27 cellular contexts compared by ENCODE assay signal in the genomic region with DNA sequence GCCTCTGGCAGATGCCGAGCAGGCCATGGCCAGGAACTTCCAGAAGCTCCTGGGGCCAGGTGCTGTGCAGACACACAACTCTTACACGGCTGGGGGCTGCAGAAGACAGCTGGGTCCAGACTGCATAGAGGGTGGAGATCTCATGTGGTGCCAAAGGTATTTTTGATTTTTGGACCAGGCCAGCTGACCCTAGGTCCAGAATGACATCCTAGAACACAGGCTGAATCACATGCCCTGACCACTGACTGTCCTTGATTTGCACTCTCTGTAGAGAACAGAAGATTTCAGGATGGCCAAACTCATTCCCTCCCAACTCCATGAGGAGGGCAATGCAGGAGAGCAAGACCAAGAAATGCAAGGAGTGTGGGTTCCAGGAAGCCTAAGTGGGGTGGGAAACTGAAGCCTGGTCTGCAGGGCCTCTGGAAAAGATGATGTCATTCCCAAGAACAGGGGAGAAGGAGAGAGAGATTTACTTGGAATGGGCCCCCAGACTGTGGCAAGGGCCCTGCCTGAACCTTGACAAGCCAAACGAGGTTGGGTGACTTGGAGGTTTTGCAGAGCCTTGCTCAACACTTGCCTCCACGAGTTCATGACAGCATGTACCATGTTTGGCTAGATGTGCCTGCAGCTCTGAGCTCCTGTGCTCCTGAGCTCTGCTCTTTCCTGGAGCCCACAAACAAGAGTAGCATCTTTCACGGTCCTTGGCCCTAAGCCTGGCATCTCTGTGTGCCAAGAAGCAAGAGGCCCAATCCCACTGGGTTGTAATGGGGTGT. TPM values are rescaled to one million over a fixed set of nuclear protein-coding genes. Genes with fewer than 3 reads are reported as not detected.
DNase-seq lines count a peak whose midpoint lies in the region; ATAC-seq, FAIRE-seq and TF ChIP-seq lines count a peak whose summit lies in the region.
"Had no signal": no experiment of that assay in that cellular context is flagged by ENCODE, and none has a peak within 500 bp of the region (broad histone marks: within the 10 kb centered on the region; RNA-seq: fewer than 3 reads in every experiment).

No MANE protein-coding gene starts in this region.

- peak overlapping the region; percentile 5 for H2AFZ ChIP-seq in IMR-90 (replicated peaks; ENCODE audit: low read length, poor library complexity)
- H2AFZ ChIP-seq in K562 (ENCODE audit: low read depth, low read length): no peak overlapping the region
- H2AFZ ChIP-seq in mesenchymal stem cell (ENCODE audit: low read depth, low read length): no peak overlapping the region
- H2AFZ ChIP-seq: PC-9 had no signal

- no peaks in the 10 kb centered on the region for H3K36me3 ChIP-seq in IMR-90 (ENCODE audit: control insufficient read depth, insufficient read depth, low read length)
- no peaks in the 10 kb centered on the region for H3K36me3 ChIP-seq in K562 (ENCODE audit: control insufficient read depth, insufficient read depth, low read length)
- H3K36me3 ChIP-seq in mesenchymal stem cell (ENCODE audit: control insufficient read depth in 1 of 2, insufficient read depth in 2 of 2, low read depth in 1 of 2, low read length in 2 of 2): no peaks in the 10 kb centered on the region
- H3K36me3 ChIP-seq in A673 (ENCODE audit: insufficient read depth, low read length, poor library complexity, severe bottlenecking): no peaks in the 10 kb centered on the region

- in situ Hi-C loops in IMR-90 (cut with MboI; ENCODE audit: low sequenced_read_pairs): no loop called here
- in situ Hi-C loops in K562 (cut with MboI): loop anchor here (5.0 kb wide), 1 partner anchor 71 kb away; no protein-coding TSS in a partner anchor

- no peaks in the 10 kb centered on the region; the same call in 1 of the 2 replicates for H3K27me3 ChIP-seq in IMR-90 (ENCODE audit: control insufficient read depth, insufficient read depth, low read length)
- H3K27me3 ChIP-seq in K562 (ENCODE audit: control insufficient read depth in 2 of 2, insufficient read depth in 2 of 2, low read length in 2 of 2): peaks cover 5 to 41% of the 10 kb centered on the region in 2 experiments; a peak in 2 of 5 replicates
- H3K27me3 ChIP-seq in mesenchymal stem cell (ENCODE audit: control insufficient read depth in 1 of 2, insufficient read depth in 1 of 2, low read length in 2 of 2): no peaks in the 10 kb centered on the region
- H3K27me3 ChIP-seq in A673 (replicated peaks; ENCODE audit: insufficient read depth, low read depth, low read length, poor library complexity): no peaks in the 10 kb centered on the region

- POLR2A ChIA-PET in IMR-90 (lab: Charles Lee; ENCODE audit: unreplicated experiment): no interaction called here
- POLR2A ChIA-PET in K562 (lab: Yijun Ruan, JAX): no interaction called here
- POLR2A ChIA-PET in A673 (lab: Charles Lee; ENCODE audit: low non-redundant PET): no interaction called here

- no peaks in the 10 kb centered on the region for H3K9me3 ChIP-seq in IMR-90 (ENCODE audit: control insufficient read depth, insufficient read depth, low read length)
- no peaks in the 10 kb centered on the region for H3K9me3 ChIP-seq in K562 (replicated peaks; ENCODE audit: control insufficient read depth, insufficient read depth, low read depth, low read length)
- H3K9me3 ChIP-seq in mesenchymal stem cell (ENCODE audit: control insufficient read depth, low read length): no peaks in the 10 kb centered on the region
- no peaks in the 10 kb centered on the region for H3K9me3 ChIP-seq in A673 (ENCODE audit: low read depth, low read length, poor library complexity, severe bottlenecking)

- H4K5ac ChIP-seq in IMR-90 (ENCODE audit: low read depth, low read length): no peak overlapping the region

- intact Hi-C loops in IMR-90 (cut with micrococcal nuclease) (no loop called here), K562 (cut with micrococcal nuclease) (no loop called here), A673 (cut with micrococcal nuclease; ENCODE audit: unreplicated experiment) (no loop called here)

- H3K14ac ChIP-seq in IMR-90 (replicated peaks; ENCODE audit: low read depth, low read length) (0 out of 2 replicates have a peak overlapping the region, but pooled peaks have one; percentile 18), mesenchymal stem cell (ENCODE audit: low read length in 2 of 2) (peak overlapping the region in 1 of 2 experiments; percentile 66)

- WGBS in IMR-90 (ENCODE audit: extremely low coverage in 2 of 2, insufficient read length in 1 of 2), 2 experiments: 39% methylated on average over 3 of the region's 5 CpGs; no CpG with 5 or more reads in 1 of the 2 experiments
- 2% methylated on average over 5 of the region's 5 CpGs for WGBS in K562 (ENCODE audit: insufficient coverage, low coverage, missing lambda C conversion rate)
- WGBS in mesenchymal stem cell: 75% methylated on average over 5 of the region's 5 CpGs

- no peak for ATAC-seq in IMR-90 (ENCODE audit: low read depth)
- ATAC-seq in K562: no peak
- no peak for ATAC-seq in HG03045 (IDR thresholded peaks at IDR 0.05; ENCODE audit: unreplicated experiment)
- ATAC-seq in HG02885 (IDR thresholded peaks at IDR 0.05; ENCODE audit: poor library complexity, unreplicated experiment): no peak
- ATAC-seq in GM18868 (IDR thresholded peaks at IDR 0.05; ENCODE audit: unreplicated experiment): no peak
- ATAC-seq: CD8-positive, alpha-beta T cell had no signal

- H2AK5ac ChIP-seq in IMR-90 (ENCODE audit: low read depth, low read length) (no peak overlapping the region), mesenchymal stem cell (ENCODE audit: low read length, severe bottlenecking) (no peak overlapping the region)

- H2BK20ac ChIP-seq in IMR-90 (ENCODE audit: low read depth, low read length): no peak overlapping the region

- H2AK9ac ChIP-seq in IMR-90 (replicated peaks; ENCODE audit: low read depth, low read length, poor library complexity): no peak overlapping the region

- dilution Hi-C loops in IMR-90 (cut with HindIII; ENCODE audit: low sequenced_read_pairs, unreplicated experiment): no loop called here

- H3K4ac ChIP-seq in IMR-90 (ENCODE audit: low read depth, low read length) (no peak overlapping the region), mesenchymal stem cell (ENCODE audit: low read depth in 1 of 2, low read length in 2 of 2) (no peak overlapping the region)

- H4K20me1 ChIP-seq in IMR-90 (ENCODE audit: insufficient read depth, low read length) (no peaks in the 10 kb centered on the region), K562 (replicated peaks; ENCODE audit: control insufficient read depth, insufficient read depth, low read length) (no peaks in the 10 kb centered on the region; the same call in 1 of the 2 replicates)

- H3K4me2 ChIP-seq in IMR-90 (ENCODE audit: low read depth, low read length) (no peak overlapping the region), K562 (ENCODE audit: insufficient read depth, low read length) (no peak overlapping the region), mesenchymal stem cell (ENCODE audit: low read length, poor library complexity, severe bottlenecking) (no peak overlapping the region)
- H3K4me2 ChIP-seq: PC-9 had no signal

- H3K23ac ChIP-seq in IMR-90 (ENCODE audit: low read depth, low read length) (no peak overlapping the region), mesenchymal stem cell (ENCODE audit: low read length in 2 of 2) (no peak overlapping the region)

- H3K4me1 ChIP-seq in IMR-90 (ENCODE audit: control insufficient read depth, insufficient read depth, low read length) (peaks cover 5% of the 10 kb centered on the region), K562 (replicated peaks in 1 of 2; ENCODE audit: control insufficient read depth in 2 of 2, insufficient read depth in 2 of 2, low read length in 2 of 2) (peaks cover 0 to 7% of the 10 kb centered on the region in 2 experiments; a peak in 3 of 5 replicates), mesenchymal stem cell (ENCODE audit: control insufficient read depth, insufficient read depth, low read depth, low read length) (peaks cover 16% of the 10 kb centered on the region), A673 (ENCODE audit: insufficient read depth, low read length, poor library complexity, severe bottlenecking) (no peaks in the 10 kb centered on the region)

- DNase-seq in IMR-90: no peak
- no peak for DNase-seq in K562 (ENCODE audit: extremely low read depth in 1 of 4, low spot score in 3 of 4)
- DNase-seq in mesenchymal stem cell: no peak
- DNase-seq in A673 (ENCODE audit: low spot score): no peak
- DNase-seq: ACHN; C1 segment of cervical spinal cord; CD8-positive, alpha-beta T cell; H7; HFFc6; NCI-H1092; NCI-H146; NCI-H2029 treated with DMSO at 0.1 percent for 48 hours; NCI-H226; NCI-H510A treated with DMSO at 0.1 percent for 48 hours; NCI-H748 treated with DMSO at 0.1 percent for 48 hours; PC-9; RPMI8226; SHP77 treated with DMSO at 0.1 percent for 48 hours; SW 1271 had no signal

- no peak overlapping the region for H3K18ac ChIP-seq in IMR-90 (ENCODE audit: low read depth, low read length)
- H3K18ac ChIP-seq in mesenchymal stem cell (ENCODE audit: low read depth in 1 of 2, low read length in 2 of 2): peak overlapping the region; percentile 26 to 68

- no peak overlapping the region for H4K8ac ChIP-seq in IMR-90 (ENCODE audit: low read depth in 2 of 2, low read length in 2 of 2)
- peak overlapping the region; percentile 27 for H4K8ac ChIP-seq in mesenchymal stem cell (ENCODE audit: low read length)

- H2BK12ac ChIP-seq in mesenchymal stem cell (ENCODE audit: low read length in 2 of 2): peak overlapping the region; percentile 2 to 85

- H3K79me2 ChIP-seq in K562 (ENCODE audit: control insufficient read depth, insufficient read depth, low read length): no peaks in the 10 kb centered on the region

- no peak for TF ChIP-seq EP300 in K562 (IDR thresholded peaks at IDR 0.05; ENCODE audit: low read length)

- H3K9me1 ChIP-seq in IMR-90 (ENCODE audit: insufficient read depth, low read length) (peaks cover 8% of the 10 kb centered on the region), K562 (ENCODE audit: control insufficient read depth, insufficient read depth, low read length) (no peaks in the 10 kb centered on the region)

- H2BK120ac ChIP-seq in IMR-90 (ENCODE audit: low read depth, low read length) (no peak overlapping the region; the same call in 1 of the 2 replicates), mesenchymal stem cell (ENCODE audit: low read depth, low read length) (no peak overlapping the region)

- CTCF ChIA-PET in IMR-90 (lab: Yijun Ruan, JAX): interaction anchor here (1.0 kb wide), 1 partner anchor 9 kb away, joined by 3 read pairs; no protein-coding TSS in a partner anchor
- CTCF ChIA-PET in K562 (lab: Yijun Ruan, JAX; ENCODE audit: low intra/inter-chr PET ratio): no interaction called here
- CTCF ChIA-PET in A673 (lab: Charles Lee): no interaction called here

- H3K56ac ChIP-seq in IMR-90 (ENCODE audit: extremely low read depth, insufficient read depth, low read length): no peak overlapping the region

- H3K4me3 ChIP-seq in IMR-90 (ENCODE audit: insufficient read depth, low read depth, low read length) (no peak overlapping the region), K562 (no peak overlapping the region), mesenchymal stem cell (ENCODE audit: insufficient read depth in 1 of 2, low read depth in 1 of 2, low read length in 2 of 2) (no peak overlapping the region), skin epidermis (no peak overlapping the region), A673 (ENCODE audit: low read depth, low read length, poor library complexity, severe bottlenecking) (no peak overlapping the region)
- H3K4me3 ChIP-seq: PC-9, SK-N-MC had no signal

- no peak overlapping the region for H2BK5ac ChIP-seq in IMR-90 (ENCODE audit: low read depth, low read length, poor library complexity, severe bottlenecking)
- no peak overlapping the region for H2BK5ac ChIP-seq in mesenchymal stem cell (ENCODE audit: low read depth, low read length, poor library complexity, severe bottlenecking)

- TF ChIP-seq CTCF in IMR-90 (conservative IDR thresholded peaks at IDR 0.05; ENCODE audit: low read depth, low read length) (no peak), K562 (IDR thresholded peaks at IDR 0.05 in 2 of 3, conservative IDR thresholded peaks at IDR 0.05 in 1 of 3; ENCODE audit: insufficient read depth in 2 of 3, low read depth in 1 of 3, low read length in 3 of 3) (no peak), A673 (conservative IDR thresholded peaks at IDR 0.05; ENCODE audit: low read depth, low read length) (no peak)

- no peak for TF ChIP-seq RAD21 in IMR-90 (IDR thresholded peaks at IDR 0.05; ENCODE audit: low read length)
- TF ChIP-seq RAD21 in K562 (CRISPR knock-in tag; conservative IDR thresholded peaks at IDR 0.05 in 1 of 2, IDR thresholded peaks at IDR 0.05 in 1 of 2): no peak

- BruUV-seq in IMR-90 (replicated peaks; lab: Mats Ljungman, UMichigan): no TSS peak
- no TSS peak for BruUV-seq in K562 (replicated peaks; lab: Mats Ljungman, UMichigan)
- BruUV-seq in A673 (replicated peaks; lab: Mats Ljungman, UMichigan): no TSS peak

- no peaks in the 10 kb centered on the region for H3K79me1 ChIP-seq in IMR-90 (ENCODE audit: low read depth in 1 of 2, low read length in 2 of 2)
- H3K79me1 ChIP-seq in mesenchymal stem cell (replicated peaks; ENCODE audit: low read length, poor library complexity, severe bottlenecking): no peaks in the 10 kb centered on the region

- H3K27ac ChIP-seq in IMR-90 (ENCODE audit: insufficient read depth, low read length) (no peak overlapping the region), K562 (ENCODE audit: extremely low read depth, low read depth, low read length) (no peak overlapping the region), mesenchymal stem cell (ENCODE audit: low read length, poor library complexity, severe bottlenecking) (no peak overlapping the region), skin epidermis (peak overlapping the region in 14 of 21 experiments; percentile 2 to 68 (median 18)), A673 (ENCODE audit: low read depth, low read length, poor library complexity, severe bottlenecking) (no peak overlapping the region)
- H3K27ac ChIP-seq: HL-60, PC-9, SK-N-MC had no signal

- H2BK15ac ChIP-seq in IMR-90 (ENCODE audit: low read depth, low read length) (no peak overlapping the region), mesenchymal stem cell (ENCODE audit: low read depth, poor library complexity, severe bottlenecking) (no peak overlapping the region)

- H4K91ac ChIP-seq in IMR-90 (ENCODE audit: insufficient read depth, low read depth, low read length) (peak overlapping the region; percentile 23; the same call in 1 of the 2 replicates), mesenchymal stem cell (ENCODE audit: low read length) (peak overlapping the region; percentile 15)

- TF ChIP-seq POLR2A in IMR-90 (IDR thresholded peaks at IDR 0.05; ENCODE audit: low read depth, low read length) (no peak), K562 (conservative IDR thresholded peaks at IDR 0.05) (no peak)

- no peak for FAIRE-seq in K562 (lab: Jason Lieb, UNC)
- FAIRE-seq: G401.6, GM12892 had no signal

- H3K9ac ChIP-seq in IMR-90 (ENCODE audit: low read depth, low read length) (no peak overlapping the region), K562 (ENCODE audit: insufficient read depth in 1 of 2, low read depth in 2 of 2, low read length in 2 of 2) (no peak overlapping the region), mesenchymal stem cell (ENCODE audit: low read length) (no peak overlapping the region)

RNA-seq across cellular contexts. Expression of a gene that starts 38.5 kb away (rescaled TPM):
- 5.6 and 11.7 TPM in 2 replicates for total RNA-seq in IMR-90 (2012; rRNA removed)
- 13.9 and 18.4 TPM in 2 replicates for polyA plus RNA-seq in IMR-90 (2012; rRNA removed)
- 7.8 and 8.4 TPM in 2 replicates for polyA plus RNA-seq in IMR-90 (2012; cell fraction: cytosol; rRNA removed)
- 8.4 and 13.5 TPM in 2 replicates for polyA plus RNA-seq in IMR-90 (2012; cell fraction: nucleus; rRNA removed; ENCODE audit: low replicate concordance)
- 299 and 667 TPM in 2 replicates for total RNA-seq in K562 (2011; cell fraction: chromatin; rRNA removed; ENCODE audit: low replicate concordance)
- 475 and 577 TPM in 2 replicates for total RNA-seq in K562 (2011; cell fraction: nucleolus; rRNA removed)
- 452 and 464 TPM in 2 replicates for total RNA-seq in K562 (2011; cell fraction: nucleoplasm; rRNA removed)
- 221 and 262 TPM in 2 replicates for total RNA-seq in K562 (2014; rRNA removed)
- 130 and 158 TPM in 2 replicates for total RNA-seq in K562 (2014; rRNA removed; fragmentation: Illumina TruSeq; extraction: Trizol)
- total RNA-seq in K562 (2015; rRNA removed; fragmentation: Illumina TruSeq; extraction: Trizol): 169 and 170 TPM in 2 replicates
- 173 TPM in 2 replicates for total RNA-seq in K562 (2021)
- 346 and 462 TPM in 2 replicates for polyA plus RNA-seq in K562 (2011; rRNA removed)
- 293 and 363 TPM in 2 replicates for polyA plus RNA-seq in K562 (2011; cell fraction: cytosol; rRNA removed)
- 419 and 596 TPM in 2 replicates for polyA plus RNA-seq in K562 (2011; cell fraction: nucleus; rRNA removed)
- polyA plus RNA-seq in K562 (2012): 197 and 377 TPM in 2 replicates
- polyA plus RNA-seq in K562 (2014; fragmentation: Illumina TruSeq; extraction: Trizol): 264 and 319 TPM in 2 replicates
- 10 to 100 TPM; 15.0 to 35.1 TPM for polyA plus RNA-seq in K562 (2014; fragmentation: Nextera tagmentation; extraction: Ambion mirVana)
- polyA plus RNA-seq in K562 (2014; rRNA removed): 314 and 326 TPM in 2 replicates
- polyA minus RNA-seq in K562 (2011; rRNA and poly(A)+ RNA removed): 172 and 231 TPM in 2 replicates
- 126 and 148 TPM in 2 replicates for polyA minus RNA-seq in K562 (2011; cell fraction: cytosol; rRNA and poly(A)+ RNA removed)
- polyA minus RNA-seq in K562 (2011; cell fraction: nucleus; rRNA and poly(A)+ RNA removed): 135 and 136 TPM in 2 replicates
- polyA plus RNA-seq in mesenchymal stem cell (2013, experiment 1 of 2): 28.4 TPM
- 29.4 TPM for polyA plus RNA-seq in mesenchymal stem cell (2013, experiment 2 of 2)
- total RNA-seq in A673 (2021): 2.2 and 3.6 TPM in 2 replicates

Comparison
In these comparisons a context has a peak if more than half of its experiments do, and no peak if none do; other contexts are left out.
1. H3K27ac ChIP-seq: peak in skin epidermis (14 of 21); none in IMR-90 (single experiment), K562 (single experiment), mesenchymal stem cell (single experiment) and A673 (single experiment).
2. RNA of a gene that starts 38.5 kb away (total RNA-seq): 130 to 667 TPM in K562; 5.6 to 11.7 TPM in IMR-90 and 2.2 to 3.6 TPM in A673; every median in the first group is over 10 times any median in the second.